16 cellular contexts compared by ENCODE assay signal in the genomic region with DNA sequence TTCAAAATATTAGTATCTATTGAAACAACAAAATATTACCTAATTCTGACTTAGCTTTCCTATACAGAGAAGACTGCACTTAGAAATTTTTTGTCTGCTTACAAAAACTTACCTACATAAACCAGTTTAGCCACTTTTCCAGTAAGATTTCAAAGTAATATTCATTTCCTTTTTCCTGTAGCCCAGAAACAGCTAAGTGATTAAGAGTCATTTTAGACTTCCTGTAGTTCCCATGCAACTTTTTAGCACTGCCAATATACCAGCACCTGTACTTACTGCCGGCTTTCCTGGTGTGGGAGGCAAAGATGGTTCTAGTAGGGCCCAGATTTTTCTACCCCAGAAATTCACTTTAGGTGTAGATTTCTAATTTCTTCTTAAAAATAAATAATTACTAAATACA. TPM values are rescaled to one million over a fixed set of nuclear protein-coding genes. Genes with fewer than 3 reads are reported as not detected.
A peak's percentile ranks its signal among the peaks of the same experiment; 100 is the strongest.
DNase-seq lines count a peak whose midpoint lies in the region; ATAC-seq, FAIRE-seq and TF ChIP-seq lines count a peak whose summit lies in the region.
"Had no signal": no experiment of that assay in that cellular context is flagged by ENCODE, and none has a peak within 500 bp of the region (broad histone marks: within the 10 kb centered on the region; RNA-seq: fewer than 3 reads in every experiment).

No MANE protein-coding gene starts in this region.

- H3K4me1 ChIP-seq in PC-9 (replicated peaks; ENCODE audit: insufficient read depth): peaks cover 62% of the 10 kb centered on the region
- peaks cover 0 to 26% (median 6%) of the 10 kb centered on the region in 3 donors for H3K4me1 ChIP-seq in esophagus squamous epithelium
- peaks cover 4% of the 10 kb centered on the region for H3K4me1 ChIP-seq in prostate gland (replicated peaks)

- POLR2A ChIA-PET in PC-9 (lab: Charles Lee; ENCODE audit: unreplicated experiment): interaction anchor here (0.6 to 0.7 kb wide), 4 partner anchors 16 to 136 kb away, joined by 3 to 10 read pairs (median 6); no protein-coding TSS in a partner anchor

- peak in 1 of 2 experiments; percentile 84 for DNase-seq in PC-9
- DNase-seq in esophagus squamous epithelium (lab: John Stamatoyannopoulos, UW): no peak
- peak; percentile 48 for DNase-seq in renal cortical epithelial cell (ENCODE audit: low read depth)
- DNase-seq in prostate gland (ENCODE audit: low spot score): no peak
- DNase-seq in NCI-H1436 (lab: John Stamatoyannopoulos, UW): no peak
- DNase-seq: activated CD4-positive, alpha-beta T cell treated with anti-CD3 and anti-CD28 coated beads, Interleukin-2, amount 50 U/mL, for 1 hour; activated T-cell treated with anti-CD3 and anti-CD28 coated beads, Interleukin-2, amount 50 U/mL, for 4 hours; dorsolateral prefrontal cortex; GOT3; NCI-H1048; NCI-H526 treated with DMSO at 0.1 percent for 48 hours; OCI-M1; stimulated activated CD4-positive, alpha-beta T cell treated with anti-CD3 and anti-CD28 coated beads, Interleukin-1b, Interleukin-23, amount 100 ng/mL, for 48 hours; substantia nigra had no signal

- H3K9me2 ChIP-seq in PC-9 (ENCODE audit: insufficient read depth): no peaks in the 10 kb centered on the region

- FAIRE-seq in G401.6 (lab: Jason Lieb, UNC): peak; percentile 51

- H3K27me3 ChIP-seq in PC-9 (ENCODE audit: insufficient read depth, low read depth): no peaks in the 10 kb centered on the region
- no peaks in the 10 kb centered on the region for H3K27me3 ChIP-seq in esophagus squamous epithelium
- H3K27me3 ChIP-seq in prostate gland (replicated peaks; ENCODE audit: insufficient read depth): no peaks in the 10 kb centered on the region
- H3K27me3 ChIP-seq: dorsolateral prefrontal cortex had no signal

- H3F3A ChIP-seq in PC-9 (ENCODE audit: insufficient read depth, low read depth): peaks cover 41% of the 10 kb centered on the region

- H3K4me3 ChIP-seq in PC-9: no peak overlapping the region
- H3K4me3 ChIP-seq in esophagus squamous epithelium: no peak overlapping the region
- H3K4me3 ChIP-seq in prostate gland: no peak overlapping the region
- H3K4me3 ChIP-seq: dorsolateral prefrontal cortex had no signal

- H3K79me2 ChIP-seq in PC-9 (ENCODE audit: low read depth): peaks cover 67% of the 10 kb centered on the region

- BruUV-seq in PC-9 (replicated peaks; lab: Mats Ljungman, UMichigan): no TSS peak

- TF ChIP-seq POLR2A in esophagus squamous epithelium (IDR thresholded peaks at IDR 0.05) (no peak), prostate gland (IDR thresholded peaks at IDR 0.05) (no peak)

- H3K27ac ChIP-seq in PC-9 (peak overlapping the region; percentile 77), esophagus squamous epithelium (peak overlapping the region in 3 of 4 donors; percentile 53 to 61 (median 58)), prostate gland (no peak overlapping the region)
- H3K27ac ChIP-seq: dorsolateral prefrontal cortex had no signal

- CTCF ChIA-PET in PC-9 (lab: Charles Lee): interaction anchor here (2.2 kb wide), 1 partner anchor 68 kb away, joined by 11 read pairs; no protein-coding TSS in a partner anchor

- intact Hi-C loops in PC-9 (cut with micrococcal nuclease; ENCODE audit: unreplicated experiment): loop anchor here (10.0 kb wide), 1 partner anchor 66 kb away; no protein-coding TSS in a partner anchor
- intact Hi-C loops in esophagus squamous epithelium (cut with DNase I): no loop called here
- intact Hi-C loops in prostate gland (cut with DNase I): no loop called here

- H3K9me3 ChIP-seq in PC-9 (ENCODE audit: insufficient read depth, low read depth): no peaks in the 10 kb centered on the region
- H3K9me3 ChIP-seq in esophagus squamous epithelium: no peaks in the 10 kb centered on the region
- H3K9me3 ChIP-seq in prostate gland: no peaks in the 10 kb centered on the region

- no peak for TF ChIP-seq CTCF in PC-9 (conservative IDR thresholded peaks at IDR 0.05)
- no peak for TF ChIP-seq CTCF in esophagus squamous epithelium (IDR thresholded peaks at IDR 0.05)
- no peak for TF ChIP-seq CTCF in prostate gland (IDR thresholded peaks at IDR 0.05)

- 24 to 27% methylated on average over 1 of the region's 1 CpG for WGBS in esophagus squamous epithelium, 2 donors
- WGBS in prostate gland: 35% methylated on average over 1 of the region's 1 CpG

- H3K36me3 ChIP-seq in PC-9 (ENCODE audit: low read depth) (peaks cover 27% of the 10 kb centered on the region), esophagus squamous epithelium (peaks cover 6 to 96% (median 23%) of the 10 kb centered on the region in 3 donors), prostate gland (peaks cover 0 to 3% of the 10 kb centered on the region in 2 donors)

- H2AFZ ChIP-seq in PC-9: no peak overlapping the region

- peak overlapping the region; percentile 46 for H3K4me2 ChIP-seq in PC-9

- no peaks in the 10 kb centered on the region for H4K20me1 ChIP-seq in PC-9 (ENCODE audit: insufficient read depth)

- no peak for ATAC-seq in HG02763 (IDR thresholded peaks at IDR 0.05; ENCODE audit: unreplicated experiment)
- ATAC-seq: activated T-cell treated with anti-CD3 and anti-CD28 coated beads, Interleukin-2, amount 50 U/mL, for 4 hours had no signal

RNA-seq across cellular contexts. Expression of a gene that starts 21.8 kb away (rescaled TPM):
- 47.1 and 67.9 TPM in 2 replicates for total RNA-seq in PC-9 (2021)
- 10 to 100 TPM; 91.2 to 98.3 (median 92.5) TPM for total RNA-seq in esophagus squamous epithelium
- 120 and 137 TPM in 2 replicates for total RNA-seq in renal cortical epithelial cell
- 100 to 1,000 TPM in 1 of 2 donors, 10 to 100 TPM in 1; 88.4 to 112 TPM for total RNA-seq in prostate gland

Comparison
In these comparisons a context has a peak if more than half of its experiments do, and no peak if none do; other contexts are left out.
1. H3K27ac ChIP-seq: peak in PC-9 (single experiment) and esophagus squamous epithelium (3 of 4); none in prostate gland (0 of 2).